8 cellular contexts compared by ENCODE assay signal in the genomic region with DNA sequence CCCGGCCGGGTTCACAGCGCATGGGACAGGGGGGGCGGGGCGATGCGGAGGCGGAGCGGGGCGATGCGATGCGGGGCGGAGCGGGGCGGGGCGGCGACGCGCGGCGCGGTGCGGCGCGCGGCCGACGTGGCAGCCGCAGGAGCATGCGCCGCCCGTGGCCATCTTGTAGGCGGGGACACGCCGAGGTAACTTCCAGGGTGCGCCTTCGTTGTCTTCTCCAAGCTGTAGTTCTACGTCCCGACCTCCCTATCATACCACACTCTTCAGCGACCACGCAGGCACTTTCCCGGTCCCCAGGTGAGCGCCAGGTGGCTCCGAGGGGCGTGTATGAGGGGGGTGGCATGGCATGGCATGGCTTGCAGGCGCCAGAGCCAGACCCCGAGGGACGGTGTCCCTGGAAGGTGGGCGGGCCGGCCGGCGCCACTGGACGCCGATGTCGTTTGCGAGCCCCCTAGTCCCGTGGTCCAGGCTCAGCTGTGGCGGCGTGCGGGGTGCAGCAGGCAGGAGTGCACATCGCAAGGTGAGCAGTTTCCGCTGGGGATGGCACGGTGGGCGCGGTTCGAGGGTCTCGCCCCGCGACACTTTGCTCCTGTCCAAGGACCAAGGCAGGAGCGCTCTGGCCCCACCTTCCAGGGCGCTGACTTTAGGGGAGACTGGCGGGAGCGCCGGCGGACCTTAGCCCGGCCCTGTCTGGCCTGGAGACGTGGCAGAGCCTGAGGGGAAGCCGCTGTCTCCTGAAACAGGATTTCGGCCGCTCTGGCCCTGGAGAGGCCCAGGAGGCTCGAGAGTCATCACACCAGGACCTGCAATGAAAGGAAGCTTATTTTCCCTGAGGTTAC. TPM values are rescaled to one million over a fixed set of nuclear protein-coding genes. Genes with fewer than 3 reads are reported as not detected.
DNase-seq lines count a peak whose midpoint lies in the region; ATAC-seq and TF ChIP-seq lines count a peak whose summit lies in the region.

A gene (plus strand): TSS at position 161 of the 839 bp plus-strand sequence. CDS start 5,840 bp downstream, outside the sequence.

- no peak for TF ChIP-seq CTCF in brain microvascular endothelial cell (IDR thresholded peaks at IDR 0.05; ENCODE audit: low read depth, low read length, missing control alignments)

- DNase-seq in NCI-H187 (lab: John Stamatoyannopoulos, UW), result peak; percentile 9 to 49
- no peak for DNase-seq in NCI-H187 treated with DMSO at 0.1 percent for 48 hours (lab: John Stamatoyannopoulos, UW)
- peak; percentile 18 for DNase-seq in NCI-H2107 (lab: John Stamatoyannopoulos, UW)
- peak; percentile 83 for DNase-seq in UCSD-AML1 (lab: John Stamatoyannopoulos, UW; ENCODE audit: unreplicated experiment)
- DNase-seq in brain microvascular endothelial cell, result peak; percentile 78

- H3K9ac ChIP-seq in iPS-18a (ENCODE audit: low read length) (peak within 1 kb of the TSS; percentile 79), skeletal muscle tissue (ENCODE audit: low read depth in 1 of 3, low read length in 3 of 3) (peak within 1 kb of the TSS; percentile 88 to 96 (median 94))

- peak; percentile 93 for ATAC-seq in HG02973 (IDR thresholded peaks at IDR 0.05; ENCODE audit: unreplicated experiment)

- H3K4me3 ChIP-seq in brain microvascular endothelial cell (ENCODE audit: low read depth, low read length) (peak within 1 kb of the TSS; percentile 99), iPS-18a (ENCODE audit: low read length) (peak within 1 kb of the TSS; percentile 68), skeletal muscle tissue (ENCODE audit: low read length in 3 of 3) (peak within 1 kb of the TSS; percentile 94 to 97 (median 95))

- H3K27me3 ChIP-seq in brain microvascular endothelial cell (replicated peaks) (no peaks in the 10 kb centered on the region), iPS-18a (ENCODE audit: control insufficient read depth, insufficient read depth, low read length) (peaks cover 6% of the 10 kb centered on the region), skeletal muscle tissue (ENCODE audit: control insufficient read depth in 3 of 3, insufficient read depth in 3 of 3, low read length in 3 of 3) (no peaks in the 10 kb centered on the region)

- no peaks in the 10 kb centered on the region for H3K4me1 ChIP-seq in iPS-18a (ENCODE audit: control insufficient read depth, low read depth, low read length)
- peaks cover 0 to 20% (median 4%) of the 10 kb centered on the region in 3 donors for H3K4me1 ChIP-seq in skeletal muscle tissue (ENCODE audit: control insufficient read depth in 3 of 3, insufficient read depth in 3 of 3, low read length in 3 of 3)

- H3K9me3 ChIP-seq in iPS-18a (ENCODE audit: control insufficient read depth, low read depth, low read length) (no peaks in the 10 kb centered on the region), skeletal muscle tissue (ENCODE audit: control insufficient read depth in 3 of 3, low read length in 3 of 3) (no peaks in the 10 kb centered on the region)

- in situ Hi-C loops in brain microvascular endothelial cell (cut with HindIII; ENCODE audit: low pct_ligation_motif_present, low sequenced_read_pairs), result no loop called here

- H3K36me3 ChIP-seq in brain microvascular endothelial cell (replicated peaks) (peaks cover 27% of the 10 kb centered on the region), iPS-18a (ENCODE audit: control insufficient read depth, low read depth, low read length) (no peaks in the 10 kb centered on the region), skeletal muscle tissue (ENCODE audit: control insufficient read depth in 3 of 3, insufficient read depth in 3 of 3, low read length in 3 of 3) (peaks cover 0 to 5% (median 0%) of the 10 kb centered on the region in 3 donors)

- peak within 1 kb of the TSS; percentile 96 for H3K27ac ChIP-seq in brain microvascular endothelial cell
- H3K27ac ChIP-seq in iPS-18a (ENCODE audit: low read length), result peak within 1 kb of the TSS; percentile 73
- peak within 1 kb of the TSS; percentile 79 for H3K27ac ChIP-seq in skeletal muscle tissue (ENCODE audit: low read depth, low read length)

RNA-seq across cellular contexts. Expression of the gene that starts here (rescaled TPM):
- total RNA-seq in skeletal muscle tissue, result 34.4 TPM
